Comparison of ENCODE assay signal across 8 cellular contexts in the genomic region with DNA sequence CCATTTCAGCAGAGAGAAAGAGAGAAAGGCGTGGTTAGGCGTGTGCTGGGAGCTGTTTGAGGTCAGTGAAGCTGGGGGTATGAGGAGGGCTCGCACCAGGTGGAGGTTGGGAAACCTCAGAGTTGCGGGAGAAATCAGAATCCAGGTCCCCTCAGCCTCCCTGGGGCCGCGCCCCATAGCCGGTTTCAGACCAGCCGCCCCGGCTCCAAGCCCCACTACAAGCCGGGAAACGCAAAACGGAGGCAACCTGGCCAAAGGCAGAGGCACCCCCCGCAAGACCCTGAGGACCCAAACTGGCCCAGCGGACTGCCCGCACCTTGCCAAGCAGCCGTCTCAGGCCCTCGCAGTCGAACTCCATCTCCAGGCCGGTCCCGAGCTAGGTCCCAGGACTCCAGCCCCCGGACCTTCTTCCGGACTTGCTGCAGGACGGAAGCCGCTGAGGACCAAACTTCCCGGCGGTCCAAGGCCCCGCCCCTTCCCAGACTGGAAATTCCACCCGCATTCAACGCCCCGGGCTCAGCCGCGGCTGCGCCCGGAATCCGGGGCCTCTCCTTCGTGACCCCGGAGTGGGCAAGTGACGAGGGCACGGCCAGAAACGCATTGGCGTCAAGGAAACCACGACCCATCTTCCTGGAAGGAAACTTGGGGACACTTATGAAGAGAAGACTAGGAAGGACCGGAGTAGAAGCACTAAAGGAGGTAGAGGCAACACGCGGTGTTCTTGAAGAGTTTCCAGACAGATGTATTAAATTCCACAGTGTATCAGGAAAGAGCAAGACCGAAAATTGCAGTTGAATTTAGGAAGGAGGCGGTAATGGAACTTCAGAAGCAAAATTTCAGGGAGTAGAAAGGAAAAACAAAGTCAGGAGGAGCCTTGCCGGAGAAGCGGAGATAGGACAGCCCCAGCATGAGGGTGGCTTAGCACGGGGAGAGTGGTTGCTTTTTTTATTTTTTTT. TPM values are rescaled to one million over a fixed set of nuclear protein-coding genes. Genes with fewer than 3 reads are reported as not detected.
DNase-seq lines count a peak whose midpoint lies in the region; ATAC-seq and TF ChIP-seq lines count a peak whose summit lies in the region.

A gene (minus strand): TSS at position 438 of the 956 bp plus-strand sequence. CDS start 80 bp downstream, at position 358.

- no peaks in the 10 kb centered on the region for H4K20me1 ChIP-seq in OCI-LY1 (ENCODE audit: insufficient read depth, low read length)

- no peaks in the 10 kb centered on the region for H3K36me3 ChIP-seq in CD4-positive, CD25-positive, alpha-beta regulatory T cell (ENCODE audit: control insufficient read depth, insufficient read depth, low read length)
- H3K36me3 ChIP-seq in OCI-LY1 (ENCODE audit: insufficient read depth, low read length) = no peaks in the 10 kb centered on the region
- no peaks in the 10 kb centered on the region for H3K36me3 ChIP-seq in esophagus muscularis mucosa
- no peaks in the 10 kb centered on the region for H3K36me3 ChIP-seq in mucosa of stomach (ENCODE audit: control insufficient read depth, insufficient read depth, low read length)

- peak within 1 kb of the TSS; percentile 86 for H2AFZ ChIP-seq in OCI-LY1 (ENCODE audit: low read length)

- H3K9ac ChIP-seq in OCI-LY1 (ENCODE audit: low read length) (peak within 1 kb of the TSS; percentile 69), mucosa of stomach (ENCODE audit: low read length) (peak within 1 kb of the TSS; percentile 92)

- no peaks in the 10 kb centered on the region for H3K27me3 Mint-ChIP-seq in CD4-positive, CD25-positive, alpha-beta regulatory T cell
- no peaks in the 10 kb centered on the region for H3K27me3 Mint-ChIP-seq in activated T-cell treated with anti-CD3 and anti-CD28 coated beads, Interleukin-2, amount 50 U/mL, for 4 hours (ENCODE audit: low read depth)

- no peaks in the 10 kb centered on the region for H3K79me2 ChIP-seq in OCI-LY1 (ENCODE audit: insufficient read depth, low read length)

- peak; percentile 75 for TF ChIP-seq EP300 in esophagus muscularis mucosa (IDR thresholded peaks at IDR 0.05)

- DNase-seq in CD4-positive, CD25-positive, alpha-beta regulatory T cell = peak; percentile 23 to 58 (median 54)
- peak; percentile 48 for DNase-seq in activated T-cell treated with anti-CD3 and anti-CD28 coated beads, Interleukin-2, amount 50 U/mL, for 4 hours
- DNase-seq in esophagus muscularis mucosa (ENCODE audit: extremely low spot score) = peak; percentile 96
- peak; percentile 19 to 52 for DNase-seq in stimulated activated CD8-positive, alpha-beta memory T cell treated with anti-CD3 and anti-CD28 coated beads, Interleukin-4, amount 100 ng/mL, for 4 hours (ENCODE audit: low read depth in 2 of 2, low spot score in 1 of 2)

- H3K36me3 Mint-ChIP-seq in CD4-positive, CD25-positive, alpha-beta regulatory T cell = no peaks in the 10 kb centered on the region
- no peaks in the 10 kb centered on the region for H3K36me3 Mint-ChIP-seq in activated T-cell treated with anti-CD3 and anti-CD28 coated beads, Interleukin-2, amount 50 U/mL, for 4 hours (ENCODE audit: insufficient read depth)

- intact Hi-C loops in esophagus muscularis mucosa (cut with DNase I) = loop anchor here (5.0 kb wide), 1 partner anchor 134 kb away; no protein-coding TSS in a partner anchor

- peak within 1 kb of the TSS; percentile 97 for H3K4me3 ChIP-seq in CD4-positive, CD25-positive, alpha-beta regulatory T cell (ENCODE audit: low read depth, low read length)
- H3K4me3 ChIP-seq in OCI-LY1 (ENCODE audit: low read depth, low read length, poor library complexity, severe bottlenecking) (peak within 1 kb of the TSS; percentile 77), esophagus muscularis mucosa (peak within 1 kb of the TSS; percentile 67 to 97 (median 86)), mucosa of stomach (ENCODE audit: low read length) (peak within 1 kb of the TSS; percentile 96)

- peak; percentile 19 to 20 for ATAC-seq in CD4-positive, CD25-positive, alpha-beta regulatory T cell (ENCODE audit: low read depth in 2 of 2)
- peak; percentile 48 for ATAC-seq in GM19328 (IDR thresholded peaks at IDR 0.05; ENCODE audit: unreplicated experiment)
- ATAC-seq in HG03521 (IDR thresholded peaks at IDR 0.05; ENCODE audit: unreplicated experiment) = peak; percentile 61
- ATAC-seq in activated T-cell treated with anti-CD3 and anti-CD28 coated beads, Interleukin-2, amount 50 U/mL, for 4 hours = peak; percentile 64 to 66

- H3K27me3 ChIP-seq in CD4-positive, CD25-positive, alpha-beta regulatory T cell (ENCODE audit: control insufficient read depth, insufficient read depth, low read length) = no peaks in the 10 kb centered on the region
- H3K27me3 ChIP-seq in OCI-LY1 (ENCODE audit: insufficient read depth, low read length) (no peaks in the 10 kb centered on the region), esophagus muscularis mucosa (no peaks in the 10 kb centered on the region), mucosa of stomach (ENCODE audit: control insufficient read depth, insufficient read depth, low read length) (no peaks in the 10 kb centered on the region)

- under 1% methylated on average over 45 of the region's 50 CpGs for WGBS in esophagus muscularis mucosa

- H3K9me3 Mint-ChIP-seq in CD4-positive, CD25-positive, alpha-beta regulatory T cell = no peaks in the 10 kb centered on the region
- H3K9me3 Mint-ChIP-seq in activated T-cell treated with anti-CD3 and anti-CD28 coated beads, Interleukin-2, amount 50 U/mL, for 4 hours = no peaks in the 10 kb centered on the region

- no peaks in the 10 kb centered on the region for H3K9me2 ChIP-seq in OCI-LY1 (ENCODE audit: low read depth, low read length)

- peaks cover 38% of the 10 kb centered on the region for H3K4me1 ChIP-seq in CD4-positive, CD25-positive, alpha-beta regulatory T cell (ENCODE audit: control insufficient read depth, insufficient read depth, low read length, poor library complexity, severe bottlenecking)
- peaks cover 17% of the 10 kb centered on the region for H3K4me1 ChIP-seq in OCI-LY1 (ENCODE audit: insufficient read depth, low read length, severe bottlenecking)
- peaks cover 28 to 47% (median 42%) of the 10 kb centered on the region in 4 donors for H3K4me1 ChIP-seq in esophagus muscularis mucosa
- peaks cover 26% of the 10 kb centered on the region for H3K4me1 ChIP-seq in mucosa of stomach (ENCODE audit: control insufficient read depth, insufficient read depth, low read length)

- peak within 1 kb of the TSS; percentile 99 for H3K4me2 ChIP-seq in OCI-LY1 (ENCODE audit: low read length)

- peak within 1 kb of the TSS; percentile 88 for H3K27ac ChIP-seq in CD4-positive, CD25-positive, alpha-beta regulatory T cell (ENCODE audit: insufficient read depth, low read length, poor library complexity, severe bottlenecking)
- no peak within 1 kb of the TSS for H3K27ac ChIP-seq in OCI-LY1 (ENCODE audit: low read depth, low read length, poor library complexity, severe bottlenecking)
- H3K27ac ChIP-seq in esophagus muscularis mucosa (replicated peaks in 1 of 4) = peak within 1 kb of the TSS; percentile 78 to 91 (median 88)

- TF ChIP-seq CTCF in OCI-LY1 (IDR thresholded peaks at IDR 0.05; ENCODE audit: low read length) (no peak), esophagus muscularis mucosa (IDR thresholded peaks at IDR 0.05) (no peak)

- peaks cover 0 to 15% (median 9%) of the 10 kb centered on the region in 4 donors for H3K4me1 Mint-ChIP-seq in CD4-positive, CD25-positive, alpha-beta regulatory T cell
- H3K4me1 Mint-ChIP-seq in activated T-cell treated with anti-CD3 and anti-CD28 coated beads, Interleukin-2, amount 50 U/mL, for 4 hours (ENCODE audit: low read depth) = peaks cover 12% of the 10 kb centered on the region

- no peaks in the 10 kb centered on the region for H3K9me3 ChIP-seq in CD4-positive, CD25-positive, alpha-beta regulatory T cell (ENCODE audit: control insufficient read depth in 2 of 2, low read length in 2 of 2)
- H3K9me3 ChIP-seq in OCI-LY1 (ENCODE audit: low read length) (no peaks in the 10 kb centered on the region), esophagus muscularis mucosa (no peaks in the 10 kb centered on the region), mucosa of stomach (ENCODE audit: control insufficient read depth, low read length) (no peaks in the 10 kb centered on the region)

- H3F3A ChIP-seq in OCI-LY1 (ENCODE audit: insufficient read depth, low read length) = no peaks in the 10 kb centered on the region

- peak; percentile 62 for TF ChIP-seq POLR2A in esophagus muscularis mucosa (IDR thresholded peaks at IDR 0.05; ENCODE audit: low read depth)

- no peak within 1 kb of the TSS for H3K27ac Mint-ChIP-seq in CD4-positive, CD25-positive, alpha-beta regulatory T cell

- H3K4me3 Mint-ChIP-seq in CD4-positive, CD25-positive, alpha-beta regulatory T cell = no peak within 1 kb of the TSS
- no peak within 1 kb of the TSS for H3K4me3 Mint-ChIP-seq in activated T-cell treated with anti-CD3 and anti-CD28 coated beads, Interleukin-2, amount 50 U/mL, for 4 hours

RNA-seq across cellular contexts. Expression of the gene that starts here (rescaled TPM):
- 5.9 TPM for total RNA-seq in CD4-positive, CD25-positive, alpha-beta regulatory T cell
- polyA plus RNA-seq in CD4-positive, CD25-positive, alpha-beta regulatory T cell = 10 to 100 TPM in 1 of 4 donors, 1 to 10 TPM in 3; 5.6 to 11.6 (median 8.1) TPM
- 10 to 100 TPM in 2 of 3 donors, 1 to 10 TPM in 1; 9.5 to 11.6 (median 10.8) TPM for total RNA-seq in activated T-cell treated with anti-CD3 and anti-CD28 coated beads, Interleukin-2, amount 50 U/mL, for 4 hours
- 10 to 100 TPM; 28.7 to 39.1 (median 29.6) TPM for total RNA-seq in esophagus muscularis mucosa

Comparison
In these comparisons a context has a peak if more than half of its experiments do, and no peak if none do; other contexts are left out.
1. DNase-seq: peak in every context shown above with its lines; median percentile 96 in esophagus muscularis mucosa; 54 in CD4-positive, CD25-positive, alpha-beta regulatory T cell; 48 in activated T-cell treated with anti-CD3 and anti-CD28 coated beads, Interleukin-2, amount 50 U/mL, for 4 hours; 36 in stimulated activated CD8-positive, alpha-beta memory T cell treated with anti-CD3 and anti-CD28 coated beads, Interleukin-4, amount 100 ng/mL, for 4 hours.